14 cellular contexts compared by ENCODE assay signal in the genomic region with DNA sequence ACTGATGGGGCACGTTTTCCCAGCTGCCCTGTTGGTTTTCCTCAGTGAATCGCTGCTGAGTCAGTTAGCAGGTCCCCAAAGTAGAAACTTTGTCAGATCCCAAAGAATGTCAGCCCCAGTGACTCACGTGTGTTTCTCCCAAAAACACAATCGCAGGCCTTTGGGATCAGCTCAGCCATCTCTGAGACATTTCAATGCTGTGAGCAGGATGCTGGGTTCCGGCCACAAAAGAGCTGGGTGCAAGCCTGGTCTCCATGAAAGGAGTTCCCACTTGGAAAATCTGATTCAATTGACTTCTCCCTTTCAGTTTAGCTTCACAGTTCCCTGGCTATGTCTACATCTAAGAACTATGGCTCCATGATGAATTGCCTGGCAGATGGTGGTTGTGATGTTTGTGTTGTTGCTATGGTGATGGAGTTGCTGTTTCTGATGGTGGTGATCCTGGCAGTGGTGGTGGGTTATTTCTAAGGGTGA. TPM values are rescaled to one million over a fixed set of nuclear protein-coding genes. Genes with fewer than 3 reads are reported as not detected.
A peak's percentile ranks its signal among the peaks of the same experiment; 100 is the strongest.
DNase-seq lines count a peak whose midpoint lies in the region; ATAC-seq, FAIRE-seq and TF ChIP-seq lines count a peak whose summit lies in the region.
"Had no signal": no experiment of that assay in that cellular context is flagged by ENCODE, and none has a peak within 500 bp of the region (broad histone marks: within the 10 kb centered on the region; RNA-seq: fewer than 3 reads in every experiment).

No MANE protein-coding gene starts in this region.

- H3K27me3 ChIP-seq in BJ (ENCODE audit: control insufficient read depth, insufficient read depth, low read length) = no peaks in the 10 kb centered on the region
- H3K27me3 ChIP-seq in bronchial epithelial cell (ENCODE audit: control insufficient read depth, insufficient read depth, low read length) = no peaks in the 10 kb centered on the region

- ATAC-seq in HG03457 (IDR thresholded peaks at IDR 0.05; ENCODE audit: unreplicated experiment) = no peak
- ATAC-seq: esophagus mucosa, left lobe of liver had no signal

- no peak overlapping the region for H3K4me3 ChIP-seq in BJ (ENCODE audit: low read depth, low read length)
- no peak overlapping the region for H3K4me3 ChIP-seq in bronchial epithelial cell (ENCODE audit: low read depth, low read length)

- POLR2A ChIA-PET in BJ (lab: Charles Lee) (interaction anchor here (0.9 kb wide), 1 partner anchor 123 kb away, joined by 5 read pairs; no protein-coding TSS in a partner anchor), HEK293T (lab: Yijun Ruan, JAX) (no interaction called here)

- no peak for TF ChIP-seq CTCF in BJ (IDR thresholded peaks at IDR 0.05; ENCODE audit: insufficient read depth, low read depth, low read length)
- no peak for TF ChIP-seq CTCF in bronchial epithelial cell (IDR thresholded peaks at IDR 0.05; ENCODE audit: insufficient read depth, low read length, severe bottlenecking)

- H3K36me3 ChIP-seq in BJ (ENCODE audit: control insufficient read depth, insufficient read depth, low read length) = no peaks in the 10 kb centered on the region
- H3K36me3 ChIP-seq in bronchial epithelial cell (ENCODE audit: control insufficient read depth, insufficient read depth, low read length) = no peaks in the 10 kb centered on the region

- peak; percentile 82 for DNase-seq in BJ (ENCODE audit: low read depth)
- DNase-seq in M059J (ENCODE audit: low read depth) = peak; percentile 98
- peak; percentile 72 for DNase-seq in bronchial epithelial cell (ENCODE audit: low read depth)
- DNase-seq in myocyte (ENCODE audit: low read depth) = peak; percentile 93
- no peak for DNase-seq in HEK293T (ENCODE audit: extremely low spot score)
- no peak for DNase-seq in cerebellar nuclear complex (lab: John Stamatoyannopoulos, UW)
- DNase-seq in CD1c-positive myeloid dendritic cell (ENCODE audit: extremely low spot score) = no peak
- DNase-seq: activated CD4-positive, alpha-beta T cell treated with anti-CD3 and anti-CD28 coated beads for 4 hours; NCI-H1694; RPMI8226 had no signal

- CTCF ChIA-PET in BJ (lab: Yijun Ruan, JAX) = interaction anchor here (0.7 kb wide), 1 partner anchor 15 kb away, joined by 3 read pairs; no protein-coding TSS in a partner anchor
- CTCF ChIA-PET in HEK293T (lab: Yijun Ruan, JAX) = no interaction called here

- no peak for FAIRE-seq in bronchial epithelial cell (lab: Jason Lieb, UNC)

TF ChIP-seq in HEK293T, 16 proteins besides CTCF, POLR2A, EP300 and RAD21:
- TF ChIP-seq FOXM1 (IDR thresholded peaks at IDR 0.05; ENCODE audit: borderline replicate concordance) (no peak), ZNF384 (IDR thresholded peaks at IDR 0.05) (no peak), HDGF (IDR thresholded peaks at IDR 0.05; ENCODE audit: borderline replicate concordance) (no peak), ELF4 (IDR thresholded peaks at IDR 0.05) (no peak), L3MBTL2 (conservative IDR thresholded peaks at IDR 0.05) (no peak), ARNT (IDR thresholded peaks at IDR 0.05) (no peak), SP1 (IDR thresholded peaks at IDR 0.05) (no peak), LEF1 (IDR thresholded peaks at IDR 0.05; ENCODE audit: borderline replicate concordance) (no peak), BHLHE40 (IDR thresholded peaks at IDR 0.05; ENCODE audit: borderline replicate concordance) (no peak), TARDBP (IDR thresholded peaks at IDR 0.05) (no peak), NFRKB (IDR thresholded peaks at IDR 0.05) (no peak), FOXK2 (IDR thresholded peaks at IDR 0.05) (no peak), SUZ12 (IDR thresholded peaks at IDR 0.05) (no peak), FOXA1 (IDR thresholded peaks at IDR 0.05) (no peak), CTBP1 (IDR thresholded peaks at IDR 0.05; ENCODE audit: borderline replicate concordance) (no peak)
- TF ChIP-seq, protein P1, sequence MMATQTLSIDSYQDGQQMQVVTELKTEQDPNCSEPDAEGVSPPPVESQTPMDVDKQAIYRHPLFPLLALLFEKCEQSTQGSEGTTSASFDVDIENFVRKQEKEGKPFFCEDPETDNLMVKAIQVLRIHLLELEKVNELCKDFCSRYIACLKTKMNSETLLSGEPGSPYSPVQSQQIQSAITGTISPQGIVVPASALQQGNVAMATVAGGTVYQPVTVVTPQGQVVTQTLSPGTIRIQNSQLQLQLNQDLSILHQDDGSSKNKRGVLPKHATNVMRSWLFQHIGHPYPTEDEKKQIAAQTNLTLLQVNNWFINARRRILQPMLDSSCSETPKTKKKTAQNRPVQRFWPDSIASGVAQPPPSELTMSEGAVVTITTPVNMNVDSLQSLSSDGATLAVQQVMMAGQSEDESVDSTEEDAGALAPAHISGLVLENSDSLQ (IDR thresholded peaks at IDR 0.05) = no peak

RNA-seq across cellular contexts. Expression of a gene that starts 28.0 kb away (rescaled TPM):
- 3.6 and 4.5 TPM in 2 replicates for polyA plus RNA-seq in BJ (2011; rRNA removed)
- 3.6 and 9.9 TPM in 2 replicates for polyA minus RNA-seq in BJ (2011; rRNA and poly(A)+ RNA removed)
- 2.7 TPM in 2 replicates for total RNA-seq in M059J (2014; rRNA removed; shearing (Covaris generic))
- total RNA-seq in bronchial epithelial cell = 0.26 and 0.38 TPM in 2 replicates
- total RNA-seq in myocyte = not detected in 2 replicates
- polyA plus RNA-seq in myocyte (2012) = 2.5 TPM
- total RNA-seq: urinary bladder had no signal

Comparison
In these comparisons a context has a peak if more than half of its experiments do, and no peak if none do; other contexts are left out.
1. DNase-seq: peak in BJ (single experiment), M059J (single experiment), bronchial epithelial cell (single experiment) and myocyte (single experiment); none in HEK293T (single experiment), cerebellar nuclear complex (0 of 2) and CD1c-positive myeloid dendritic cell (single experiment).